9 cellular contexts compared by ENCODE assay signal in the genomic region with DNA sequence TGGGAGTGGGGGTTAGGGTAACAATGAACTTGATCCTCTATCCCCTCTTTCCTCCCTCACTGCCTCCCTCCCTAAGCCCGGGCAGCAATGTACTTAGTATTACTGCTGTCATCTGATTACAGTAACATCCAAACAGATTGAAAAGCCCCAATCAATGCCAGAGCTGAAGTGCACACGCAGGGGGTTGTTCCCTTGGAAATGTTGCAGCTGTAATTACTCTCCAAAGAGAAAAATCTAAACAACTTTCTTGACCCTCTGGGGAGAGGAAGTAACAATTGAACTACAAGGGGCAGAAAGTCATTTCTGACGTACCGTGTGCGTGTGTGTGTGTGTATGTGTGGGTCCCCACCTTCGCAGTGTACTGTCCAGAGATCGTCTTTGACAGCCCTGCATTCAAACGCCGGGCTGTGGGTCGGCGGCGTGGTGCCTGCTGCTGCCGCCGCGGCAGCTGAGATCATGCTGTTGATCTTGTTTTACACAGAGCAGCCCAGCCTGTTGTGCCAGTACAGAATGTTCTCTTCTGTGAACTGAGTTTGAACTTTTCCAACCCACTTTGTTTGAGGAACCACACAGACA.
DNase-seq lines count a peak whose midpoint lies in the region; ATAC-seq, FAIRE-seq and TF ChIP-seq lines count a peak whose summit lies in the region.
"Had no signal": no experiment of that assay in that cellular context is flagged by ENCODE, and none has a peak within 500 bp of the region (broad histone marks: within the 10 kb centered on the region; RNA-seq: fewer than 3 reads in every experiment).

No MANE protein-coding gene starts in this region.

- H3K4me1 ChIP-seq in HepG2 (ENCODE audit: insufficient read depth, low read length) (peaks cover 28% of the 10 kb centered on the region), subcutaneous abdominal adipose tissue (ENCODE audit: control insufficient read depth in 5 of 5, insufficient read depth in 5 of 5, low read length in 5 of 5) (peaks cover 17 to 59% (median 54%) of the 10 kb centered on the region in 5 donors)

- H3K27ac Mint-ChIP-seq in MCF 10A (ENCODE audit: low read depth, unreplicated experiment) = peak overlapping the region; percentile 99

- H3K27me3 Mint-ChIP-seq in MCF 10A (ENCODE audit: insufficient read depth, unreplicated experiment) = no peaks in the 10 kb centered on the region

- H3K4me3 ChIP-seq in HepG2 (replicated peaks in 1 of 3; ENCODE audit: insufficient read depth in 1 of 3, low read depth in 2 of 3, low read length in 3 of 3) = peak overlapping the region; percentile 7 to 39 (median 20); a peak in 2 of 6 replicates
- H3K4me3 ChIP-seq in subcutaneous abdominal adipose tissue (ENCODE audit: low read depth in 1 of 5, low read length in 5 of 5) = peak overlapping the region; percentile 24 to 44 (median 37)
- H3K4me3 ChIP-seq: HAP-1 had no signal

- H3K9ac ChIP-seq in HepG2 (ENCODE audit: insufficient read depth, low read depth, low read length) (0 out of 2 replicates have a peak overlapping the region, but pooled peaks have one; percentile 1), subcutaneous abdominal adipose tissue (ENCODE audit: low read length in 5 of 5) (peak overlapping the region in 4 of 5 donors; percentile 42 to 65 (median 60))

- peak overlapping the region; percentile 12 for H3K4me3 Mint-ChIP-seq in MCF 10A (ENCODE audit: unreplicated experiment)

- no peak for TF ChIP-seq CTCF in MCF 10A (IDR thresholded peaks at IDR 0.05; ENCODE audit: unreplicated experiment)
- no peak for TF ChIP-seq CTCF in HepG2 (CRISPR knock-in tag; IDR thresholded peaks at IDR 0.05)

- TF ChIP-seq EP300 in HepG2 (IDR thresholded peaks at IDR 0.05; ENCODE audit: low read depth in 2 of 2, low read length in 2 of 2) = no peak
- no peak for TF ChIP-seq EP300 in HepG2 (CRISPR knock-in tag; IDR thresholded peaks at IDR 0.05; ENCODE audit: borderline replicate concordance)

- no TSS peak for BruUV-seq in MCF 10A (replicated peaks; lab: Mats Ljungman, UMichigan)
- BruUV-seq in HepG2 (replicated peaks; lab: Mats Ljungman, UMichigan) = no TSS peak

- H3K4me2 ChIP-seq in HepG2 (ENCODE audit: low read depth, low read length) = peak overlapping the region; percentile 72

- ATAC-seq in HepG2 (peak; percentile 82), GM21737 (IDR thresholded peaks at IDR 0.05; ENCODE audit: unreplicated experiment) (no peak), HG02759 (IDR thresholded peaks at IDR 0.05; ENCODE audit: unreplicated experiment) (no peak), GM19463 (IDR thresholded peaks at IDR 0.05; ENCODE audit: unreplicated experiment) (no peak)

- H2AFZ ChIP-seq in HepG2 (ENCODE audit: low read length) = no peak overlapping the region

- in situ Hi-C loops in HepG2 (cut with HindIII; ENCODE audit: extremely low pct_ligation_motif_present, low pct_unique_long_range_greater_than_20kb) = loop anchor here (5.0 kb wide), 1 partner anchor 63 kb away; no protein-coding TSS in a partner anchor

- intact Hi-C loops in MCF 10A (cut with micrococcal nuclease) = loop anchor here (5.0 kb wide), 1 partner anchor 128 kb away; no protein-coding TSS in a partner anchor
- intact Hi-C loops in HepG2 (cut with micrococcal nuclease; ENCODE audit: unreplicated experiment) = loop anchor here (5.0 kb wide), 1 partner anchor 508 kb away; no protein-coding TSS in a partner anchor

- TF ChIP-seq RAD21 in HepG2 (CRISPR knock-in tag; IDR thresholded peaks at IDR 0.05) = no peak

- H3K36me3 Mint-ChIP-seq in MCF 10A (ENCODE audit: insufficient read depth, unreplicated experiment) = no peaks in the 10 kb centered on the region

- H3K4me1 Mint-ChIP-seq in MCF 10A (ENCODE audit: insufficient read depth, unreplicated experiment) = peaks cover 54% of the 10 kb centered on the region

- POLR2A ChIA-PET in MCF 10A (lab: Yijun Ruan, JAX) = interaction anchor here (0.6 to 5.7 kb wide), 13 partner anchors 8 to 1431 kb away, joined by 3 to 213 read pairs (median 4); a partner anchor contains a TSS
- POLR2A ChIA-PET in HepG2 (lab: Yijun Ruan, JAX) = interaction anchor here (2.1 to 5.8 kb wide), 2 partner anchors 10 to 61 kb away, joined by 11 to 40 read pairs; no protein-coding TSS in a partner anchor

- H3K79me2 ChIP-seq in HepG2 (ENCODE audit: insufficient read depth, low read length) = no peaks in the 10 kb centered on the region

- WGBS in HepG2 (ENCODE audit: low lambda C conversion rate) = 2% methylated on average over 10 of the region's 15 CpGs

- no peaks in the 10 kb centered on the region for H4K20me1 ChIP-seq in HepG2 (ENCODE audit: insufficient read depth, low read length)

- H3K36me3 ChIP-seq in HepG2 (replicated peaks in 1 of 2; ENCODE audit: control insufficient read depth in 1 of 2, insufficient read depth in 2 of 2, low read length in 2 of 2) = no peaks in the 10 kb centered on the region
- H3K36me3 ChIP-seq in subcutaneous abdominal adipose tissue (ENCODE audit: control insufficient read depth in 5 of 5, insufficient read depth in 5 of 5, low read length in 5 of 5) = no peaks in the 10 kb centered on the region
- H3K36me3 ChIP-seq: HAP-1 had no signal

- peak; percentile 50 for DNase-seq in NCI-H1105 treated with DMSO at 0.1 percent for 48 hours (lab: John Stamatoyannopoulos, UW)
- peak; percentile 60 for DNase-seq in MCF 10A (ENCODE audit: unreplicated experiment)
- DNase-seq in HepG2 (ENCODE audit: low spot score) = no peak
- DNase-seq in GF-D8 (lab: John Stamatoyannopoulos, UW) = no peak

- no peak for FAIRE-seq in HepG2 (lab: Jason Lieb, UNC)

- H3K27ac ChIP-seq in HepG2 (ENCODE audit: extremely low read length, insufficient read depth, low read length) (no peak overlapping the region), subcutaneous abdominal adipose tissue (ENCODE audit: low read depth, low read length) (peak overlapping the region; percentile 89)

- H3K27me3 ChIP-seq in HepG2 (ENCODE audit: control insufficient read depth in 1 of 2, insufficient read depth in 2 of 2, low read length in 2 of 2) = peaks cover 0 to 26% of the 10 kb centered on the region in 2 experiments; a peak in 1 of 5 replicates
- H3K27me3 ChIP-seq in subcutaneous abdominal adipose tissue (ENCODE audit: control insufficient read depth in 5 of 5, insufficient read depth in 4 of 5, low read length in 5 of 5) = no peaks in the 10 kb centered on the region

- TF ChIP-seq POLR2A in HepG2 (IDR thresholded peaks at IDR 0.05; ENCODE audit: insufficient read depth in 1 of 2, low read depth in 2 of 2, low read length in 2 of 2) = no peak

- H3K9me3 Mint-ChIP-seq in MCF 10A (ENCODE audit: unreplicated experiment) = no peaks in the 10 kb centered on the region

- H3K9me3 ChIP-seq in HepG2 (ENCODE audit: low read length) = no peaks in the 10 kb centered on the region
- H3K9me3 ChIP-seq in subcutaneous abdominal adipose tissue (ENCODE audit: control insufficient read depth in 5 of 5, low read length in 5 of 5) = no peaks in the 10 kb centered on the region
- H3K9me3 ChIP-seq: HAP-1 had no signal

- CTCF ChIA-PET in MCF 10A (lab: Yijun Ruan, JAX) (interaction anchor here (0.6 to 3.5 kb wide), 7 partner anchors 10 to 141 kb away, joined by 3 to 27 read pairs (median 4); a partner anchor contains a TSS), HepG2 (lab: Yijun Ruan, JAX; ENCODE audit: low intra/inter-chr PET ratio, low total read pairs) (no interaction called here)

TF ChIP-seq in HepG2, 621 proteins besides CTCF, POLR2A, EP300 and RAD21 (continues in another document):
- peak; percentile 26; the same call in 1 of the 2 replicates for TF ChIP-seq SAP130 (CRISPR knock-in tag; IDR thresholded peaks at IDR 0.05; ENCODE audit: low read depth)
- no peak for TF ChIP-seq PCBP1 (IDR thresholded peaks at IDR 0.05; ENCODE audit: borderline replicate concordance, low read depth, low read length)
- TF ChIP-seq, protein P1, sequence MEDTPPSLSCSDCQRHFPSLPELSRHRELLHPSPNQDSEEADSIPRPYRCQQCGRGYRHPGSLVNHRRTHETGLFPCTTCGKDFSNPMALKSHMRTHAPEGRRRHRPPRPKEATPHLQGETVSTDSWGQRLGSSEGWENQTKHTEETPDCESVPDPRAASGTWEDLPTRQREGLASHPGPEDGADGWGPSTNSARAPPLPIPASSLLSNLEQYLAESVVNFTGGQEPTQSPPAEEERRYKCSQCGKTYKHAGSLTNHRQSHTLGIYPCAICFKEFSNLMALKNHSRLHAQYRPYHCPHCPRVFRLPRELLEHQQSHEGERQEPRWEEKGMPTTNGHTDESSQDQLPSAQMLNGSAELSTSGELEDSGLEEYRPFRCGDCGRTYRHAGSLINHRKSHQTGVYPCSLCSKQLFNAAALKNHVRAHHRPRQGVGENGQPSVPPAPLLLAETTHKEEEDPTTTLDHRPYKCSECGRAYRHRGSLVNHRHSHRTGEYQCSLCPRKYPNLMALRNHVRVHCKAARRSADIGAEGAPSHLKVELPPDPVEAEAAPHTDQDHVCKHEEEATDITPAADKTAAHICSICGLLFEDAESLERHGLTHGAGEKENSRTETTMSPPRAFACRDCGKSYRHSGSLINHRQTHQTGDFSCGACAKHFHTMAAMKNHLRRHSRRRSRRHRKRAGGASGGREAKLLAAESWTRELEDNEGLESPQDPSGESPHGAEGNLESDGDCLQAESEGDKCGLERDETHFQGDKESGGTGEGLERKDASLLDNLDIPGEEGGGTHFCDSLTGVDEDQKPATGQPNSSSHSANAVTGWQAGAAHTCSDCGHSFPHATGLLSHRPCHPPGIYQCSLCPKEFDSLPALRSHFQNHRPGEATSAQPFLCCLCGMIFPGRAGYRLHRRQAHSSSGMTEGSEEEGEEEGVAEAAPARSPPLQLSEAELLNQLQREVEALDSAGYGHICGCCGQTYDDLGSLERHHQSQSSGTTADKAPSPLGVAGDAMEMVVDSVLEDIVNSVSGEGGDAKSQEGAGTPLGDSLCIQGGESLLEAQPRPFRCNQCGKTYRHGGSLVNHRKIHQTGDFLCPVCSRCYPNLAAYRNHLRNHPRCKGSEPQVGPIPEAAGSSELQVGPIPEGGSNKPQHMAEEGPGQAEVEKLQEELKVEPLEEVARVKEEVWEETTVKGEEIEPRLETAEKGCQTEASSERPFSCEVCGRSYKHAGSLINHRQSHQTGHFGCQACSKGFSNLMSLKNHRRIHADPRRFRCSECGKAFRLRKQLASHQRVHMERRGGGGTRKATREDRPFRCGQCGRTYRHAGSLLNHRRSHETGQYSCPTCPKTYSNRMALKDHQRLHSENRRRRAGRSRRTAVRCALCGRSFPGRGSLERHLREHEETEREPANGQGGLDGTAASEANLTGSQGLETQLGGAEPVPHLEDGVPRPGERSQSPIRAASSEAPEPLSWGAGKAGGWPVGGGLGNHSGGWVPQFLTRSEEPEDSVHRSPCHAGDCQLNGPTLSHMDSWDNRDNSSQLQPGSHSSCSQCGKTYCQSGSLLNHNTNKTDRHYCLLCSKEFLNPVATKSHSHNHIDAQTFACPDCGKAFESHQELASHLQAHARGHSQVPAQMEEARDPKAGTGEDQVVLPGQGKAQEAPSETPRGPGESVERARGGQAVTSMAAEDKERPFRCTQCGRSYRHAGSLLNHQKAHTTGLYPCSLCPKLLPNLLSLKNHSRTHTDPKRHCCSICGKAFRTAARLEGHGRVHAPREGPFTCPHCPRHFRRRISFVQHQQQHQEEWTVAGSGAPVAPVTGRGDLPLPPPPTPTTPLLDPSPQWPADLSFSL (CRISPR knock-in tag; IDR thresholded peaks at IDR 0.05) = peak; percentile 52; the same call in 1 of the 2 replicates
- 0 out of 2 replicates have a peak, but pooled peaks have one; percentile 33 for TF ChIP-seq KDM2A (CRISPR knock-in tag; IDR thresholded peaks at IDR 0.05; ENCODE audit: borderline replicate concordance, low read depth)

Comparison
In these comparisons a context has a peak if more than half of its experiments do, and no peak if none do; other contexts are left out.
1. DNase-seq: peak in NCI-H1105 treated with DMSO at 0.1 percent for 48 hours (single experiment) and MCF 10A (single experiment); none in HepG2 (single experiment) and GF-D8 (single experiment).